8 cellular contexts compared by ENCODE assay signal in the genomic region with DNA sequence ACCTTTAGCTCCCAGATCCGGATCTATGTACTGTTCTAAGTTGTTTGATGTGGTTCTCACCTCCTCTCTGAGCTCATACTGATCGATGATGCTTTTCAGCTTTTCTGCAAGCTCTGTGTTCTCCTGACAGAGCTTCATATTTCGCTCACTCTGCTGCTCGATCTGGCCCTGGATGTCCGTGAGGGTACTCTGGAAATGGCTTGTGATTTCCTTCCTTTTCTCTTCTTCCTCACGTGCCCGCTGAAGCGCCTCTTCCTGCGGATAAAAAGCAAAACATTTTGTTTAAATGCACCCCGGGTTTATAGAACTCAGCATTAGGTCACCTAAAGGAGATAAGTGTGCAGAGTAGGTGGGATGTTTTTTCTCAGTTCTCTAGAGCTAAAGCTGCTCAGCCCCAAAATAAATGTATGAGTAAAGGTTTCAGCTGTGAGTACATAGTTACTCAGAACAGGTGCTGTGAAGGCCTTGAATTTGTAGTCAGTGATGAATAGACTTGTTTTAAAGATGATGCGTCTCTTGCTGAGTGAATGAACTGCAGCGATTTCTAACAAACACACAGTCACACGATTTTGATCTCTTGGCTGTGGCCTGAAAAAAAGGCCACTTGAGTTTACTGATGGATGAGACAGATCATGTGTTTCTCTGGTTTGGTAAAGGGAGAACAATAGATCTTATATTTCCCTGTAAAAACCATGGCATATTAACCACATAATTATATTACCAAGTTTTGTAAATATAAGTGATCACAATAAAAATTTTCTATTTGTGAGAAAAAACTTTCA. TPM values are rescaled to one million over a fixed set of nuclear protein-coding genes. Genes with fewer than 3 reads are reported as not detected.
DNase-seq lines count a peak whose midpoint lies in the region; ATAC-seq lines count a peak whose summit lies in the region.

No MANE protein-coding gene starts in this region.

- peaks cover 7% of the 10 kb centered on the region for H3K36me3 Mint-ChIP-seq in activated naive CD8-positive, alpha-beta T cell

- ATAC-seq in GM18502 (IDR thresholded peaks at IDR 0.05; ENCODE audit: poor library complexity, unreplicated experiment) (peak; percentile 95), GM21717 (IDR thresholded peaks at IDR 0.05; ENCODE audit: unreplicated experiment) (peak; percentile 97)
- ATAC-seq in stimulated activated naive CD8-positive, alpha-beta T cell treated with anti-CD3 and anti-CD28 coated beads, Interleukin-15, Interleukin-2, amounts not matched to agents 100 U/mL and 50 U/mL, for 24 hours: peak; percentile 98

- H3K9me3 Mint-ChIP-seq in activated naive CD8-positive, alpha-beta T cell (ENCODE audit: low read depth): no peaks in the 10 kb centered on the region

- peak overlapping the region; percentile 75 for H3K4me3 Mint-ChIP-seq in activated naive CD8-positive, alpha-beta T cell

- no peaks in the 10 kb centered on the region for H3K27me3 Mint-ChIP-seq in activated naive CD8-positive, alpha-beta T cell

- DNase-seq in NCI-H1092 treated with DMSO at 0.1 percent for 48 hours (lab: John Stamatoyannopoulos, UW) (peak; percentile 56), AG08396 (ENCODE audit: low spot score) (no peak), occipital lobe (lab: John Stamatoyannopoulos, UW) (no peak), GOT3 (lab: John Stamatoyannopoulos, UW) (no peak)
- DNase-seq in stimulated activated naive CD8-positive, alpha-beta T cell treated with anti-CD3 and anti-CD28 coated beads, Interleukin-15, Interleukin-2, amounts not matched to agents 100 U/mL and 50 U/mL, for 24 hours: no peak

- H3K4me1 Mint-ChIP-seq in activated naive CD8-positive, alpha-beta T cell (ENCODE audit: low read depth): peaks cover 19% of the 10 kb centered on the region

- peak overlapping the region; percentile 95 for H3K27ac Mint-ChIP-seq in activated naive CD8-positive, alpha-beta T cell

RNA-seq across cellular contexts. Expression of a gene that starts 29.1 kb away (rescaled TPM):
- total RNA-seq in occipital lobe: 0.62 TPM
